ENCODE assay signal across 2 cellular contexts in the genomic region with DNA sequence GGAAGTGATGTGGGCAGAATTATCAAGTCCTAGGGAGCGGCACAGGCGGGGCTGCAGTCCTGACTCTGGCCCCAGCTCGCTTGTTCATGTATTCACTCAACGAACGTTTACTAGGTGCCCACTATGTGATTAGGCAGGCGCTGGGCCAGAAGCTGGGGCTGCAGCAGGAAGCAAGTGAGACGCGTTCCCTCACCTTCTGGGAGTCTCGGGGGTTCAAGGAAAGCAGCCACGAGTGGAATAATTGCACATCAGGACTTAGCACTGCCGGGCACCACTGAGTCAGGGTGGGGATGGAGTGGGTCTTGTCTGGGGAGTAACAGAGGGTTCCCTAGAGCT.
TF ChIP-seq lines count a peak whose summit lies in the region.

No MANE protein-coding gene starts in this region.

TF ChIP-seq in SK-N-SH, 30 proteins besides CTCF, POLR2A, EP300 and RAD21 (continued from another document):
- TF ChIP-seq, protein P1, sequence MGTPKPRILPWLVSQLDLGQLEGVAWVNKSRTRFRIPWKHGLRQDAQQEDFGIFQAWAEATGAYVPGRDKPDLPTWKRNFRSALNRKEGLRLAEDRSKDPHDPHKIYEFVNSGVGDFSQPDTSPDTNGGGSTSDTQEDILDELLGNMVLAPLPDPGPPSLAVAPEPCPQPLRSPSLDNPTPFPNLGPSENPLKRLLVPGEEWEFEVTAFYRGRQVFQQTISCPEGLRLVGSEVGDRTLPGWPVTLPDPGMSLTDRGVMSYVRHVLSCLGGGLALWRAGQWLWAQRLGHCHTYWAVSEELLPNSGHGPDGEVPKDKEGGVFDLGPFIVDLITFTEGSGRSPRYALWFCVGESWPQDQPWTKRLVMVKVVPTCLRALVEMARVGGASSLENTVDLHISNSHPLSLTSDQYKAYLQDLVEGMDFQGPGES (IDR thresholded peaks at IDR 0.05; ENCODE audit: low read depth, low read length): no peak
- TF ChIP-seq EZH2phosphoT487 (IDR thresholded peaks at IDR 0.05; ENCODE audit: borderline replicate concordance, low read depth) (no peak), NFIC (IDR thresholded peaks at IDR 0.05; ENCODE audit: borderline replicate concordance) (no peak), MXI1 (IDR thresholded peaks at IDR 0.05; ENCODE audit: low read depth, low read length) (no peak), GABPA (IDR thresholded peaks at IDR 0.05; ENCODE audit: low read depth) (no peak), GATA2 (CRISPR knock-in tag; IDR thresholded peaks at IDR 0.05) (no peak), NRF1 (IDR thresholded peaks at IDR 0.05; ENCODE audit: low read depth, low read length) (no peak), TEAD4 (IDR thresholded peaks at IDR 0.05; ENCODE audit: borderline replicate concordance, insufficient read depth) (no peak), RFX5 (IDR thresholded peaks at IDR 0.05; ENCODE audit: low read length) (no peak), FOXM1 (IDR thresholded peaks at IDR 0.05; ENCODE audit: low read depth) (no peak)
- TF ChIP-seq, protein P2, sequence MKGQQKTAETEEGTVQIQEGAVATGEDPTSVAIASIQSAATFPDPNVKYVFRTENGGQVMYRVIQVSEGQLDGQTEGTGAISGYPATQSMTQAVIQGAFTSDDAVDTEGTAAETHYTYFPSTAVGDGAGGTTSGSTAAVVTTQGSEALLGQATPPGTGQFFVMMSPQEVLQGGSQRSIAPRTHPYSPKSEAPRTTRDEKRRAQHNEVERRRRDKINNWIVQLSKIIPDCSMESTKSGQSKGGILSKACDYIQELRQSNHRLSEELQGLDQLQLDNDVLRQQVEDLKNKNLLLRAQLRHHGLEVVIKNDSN (IDR thresholded peaks at IDR 0.05; ENCODE audit: borderline replicate concordance, low read depth): no peak
- TF ChIP-seq, protein P3, sequence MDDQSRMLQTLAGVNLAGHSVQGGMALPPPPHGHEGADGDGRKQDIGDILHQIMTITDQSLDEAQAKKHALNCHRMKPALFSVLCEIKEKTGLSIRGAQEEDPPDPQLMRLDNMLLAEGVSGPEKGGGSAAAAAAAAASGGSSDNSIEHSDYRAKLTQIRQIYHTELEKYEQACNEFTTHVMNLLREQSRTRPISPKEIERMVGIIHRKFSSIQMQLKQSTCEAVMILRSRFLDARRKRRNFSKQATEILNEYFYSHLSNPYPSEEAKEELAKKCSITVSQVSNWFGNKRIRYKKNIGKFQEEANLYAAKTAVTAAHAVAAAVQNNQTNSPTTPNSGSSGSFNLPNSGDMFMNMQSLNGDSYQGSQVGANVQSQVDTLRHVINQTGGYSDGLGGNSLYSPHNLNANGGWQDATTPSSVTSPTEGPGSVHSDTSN (IDR thresholded peaks at IDR 0.05): no peak

TF ChIP-seq in SK-N-SH treated with all-trans-retinoic acid at 6 μM for 48 hours, 23 proteins besides CTCF, POLR2A, EP300 and RAD21 (continued from another document):
- TF ChIP-seq TCF4 (CRISPR knock-in tag; IDR thresholded peaks at IDR 0.05; ENCODE audit: borderline replicate concordance) (no peak), ZFP30 (CRISPR knock-in tag; IDR thresholded peaks at IDR 0.05) (no peak), TOX (CRISPR knock-in tag; IDR thresholded peaks at IDR 0.05; ENCODE audit: borderline replicate concordance) (no peak), RARB (CRISPR knock-in tag; IDR thresholded peaks at IDR 0.05) (no peak), ZNF565 (CRISPR knock-in tag; conservative IDR thresholded peaks at IDR 0.05; ENCODE audit: low read depth) (no peak), ZNF70 (CRISPR knock-in tag; IDR thresholded peaks at IDR 0.05) (no peak), ISL1 (CRISPR knock-in tag; IDR thresholded peaks at IDR 0.05) (no peak), SNAI2 (CRISPR knock-in tag; IDR thresholded peaks at IDR 0.05) (no peak)
- TF ChIP-seq, protein P4, sequence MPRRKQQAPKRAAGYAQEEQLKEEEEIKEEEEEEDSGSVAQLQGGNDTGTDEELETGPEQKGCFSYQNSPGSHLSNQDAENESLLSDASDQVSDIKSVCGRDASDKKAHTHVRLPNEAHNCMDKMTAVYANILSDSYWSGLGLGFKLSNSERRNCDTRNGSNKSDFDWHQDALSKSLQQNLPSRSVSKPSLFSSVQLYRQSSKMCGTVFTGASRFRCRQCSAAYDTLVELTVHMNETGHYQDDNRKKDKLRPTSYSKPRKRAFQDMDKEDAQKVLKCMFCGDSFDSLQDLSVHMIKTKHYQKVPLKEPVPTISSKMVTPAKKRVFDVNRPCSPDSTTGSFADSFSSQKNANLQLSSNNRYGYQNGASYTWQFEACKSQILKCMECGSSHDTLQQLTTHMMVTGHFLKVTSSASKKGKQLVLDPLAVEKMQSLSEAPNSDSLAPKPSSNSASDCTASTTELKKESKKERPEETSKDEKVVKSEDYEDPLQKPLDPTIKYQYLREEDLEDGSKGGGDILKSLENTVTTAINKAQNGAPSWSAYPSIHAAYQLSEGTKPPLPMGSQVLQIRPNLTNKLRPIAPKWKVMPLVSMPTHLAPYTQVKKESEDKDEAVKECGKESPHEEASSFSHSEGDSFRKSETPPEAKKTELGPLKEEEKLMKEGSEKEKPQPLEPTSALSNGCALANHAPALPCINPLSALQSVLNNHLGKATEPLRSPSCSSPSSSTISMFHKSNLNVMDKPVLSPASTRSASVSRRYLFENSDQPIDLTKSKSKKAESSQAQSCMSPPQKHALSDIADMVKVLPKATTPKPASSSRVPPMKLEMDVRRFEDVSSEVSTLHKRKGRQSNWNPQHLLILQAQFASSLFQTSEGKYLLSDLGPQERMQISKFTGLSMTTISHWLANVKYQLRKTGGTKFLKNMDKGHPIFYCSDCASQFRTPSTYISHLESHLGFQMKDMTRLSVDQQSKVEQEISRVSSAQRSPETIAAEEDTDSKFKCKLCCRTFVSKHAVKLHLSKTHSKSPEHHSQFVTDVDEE (CRISPR knock-in tag; IDR thresholded peaks at IDR 0.05): no peak
